3 cellular contexts compared by ENCODE assay signal in the genomic region with DNA sequence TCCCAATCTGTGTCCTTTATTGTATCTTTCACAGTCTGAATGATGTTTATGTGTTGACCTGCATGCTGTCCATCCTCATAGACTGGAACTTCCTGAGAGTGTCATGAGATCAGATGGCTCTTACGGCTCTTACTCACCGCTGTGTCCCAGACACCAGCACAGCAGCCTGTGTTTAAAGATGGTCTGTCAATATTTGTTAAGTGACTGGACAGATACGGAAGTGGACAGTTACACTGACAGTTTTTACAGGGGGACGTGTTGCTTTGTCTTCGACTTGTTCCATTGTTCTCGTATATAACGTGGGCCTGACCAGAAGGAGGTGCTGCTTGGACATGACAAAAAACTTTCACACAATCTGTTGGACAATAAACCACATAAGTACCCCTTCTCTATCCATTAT.
TF ChIP-seq lines count a peak whose summit lies in the region.
"Not testable (repeated sequence)": the region's sequence is repeated elsewhere in the genome, so short reads cannot be mapped to it uniquely, and the experiment has no call there.

No MANE protein-coding gene starts in this region.

TF ChIP-seq in A549, 52 proteins besides CTCF, POLR2A, EP300 and RAD21 (continued from another document):
- TF ChIP-seq FOSL2 (IDR thresholded peaks at IDR 0.05): not testable (repeated sequence)
- TF ChIP-seq FOSL2 (CRISPR knock-in tag; IDR thresholded peaks at IDR 0.05): peak; percentile 57

TF ChIP-seq in K562, 482 proteins besides CTCF, POLR2A, EP300 and RAD21 (continued from another document):
- TF ChIP-seq, protein P1, sequence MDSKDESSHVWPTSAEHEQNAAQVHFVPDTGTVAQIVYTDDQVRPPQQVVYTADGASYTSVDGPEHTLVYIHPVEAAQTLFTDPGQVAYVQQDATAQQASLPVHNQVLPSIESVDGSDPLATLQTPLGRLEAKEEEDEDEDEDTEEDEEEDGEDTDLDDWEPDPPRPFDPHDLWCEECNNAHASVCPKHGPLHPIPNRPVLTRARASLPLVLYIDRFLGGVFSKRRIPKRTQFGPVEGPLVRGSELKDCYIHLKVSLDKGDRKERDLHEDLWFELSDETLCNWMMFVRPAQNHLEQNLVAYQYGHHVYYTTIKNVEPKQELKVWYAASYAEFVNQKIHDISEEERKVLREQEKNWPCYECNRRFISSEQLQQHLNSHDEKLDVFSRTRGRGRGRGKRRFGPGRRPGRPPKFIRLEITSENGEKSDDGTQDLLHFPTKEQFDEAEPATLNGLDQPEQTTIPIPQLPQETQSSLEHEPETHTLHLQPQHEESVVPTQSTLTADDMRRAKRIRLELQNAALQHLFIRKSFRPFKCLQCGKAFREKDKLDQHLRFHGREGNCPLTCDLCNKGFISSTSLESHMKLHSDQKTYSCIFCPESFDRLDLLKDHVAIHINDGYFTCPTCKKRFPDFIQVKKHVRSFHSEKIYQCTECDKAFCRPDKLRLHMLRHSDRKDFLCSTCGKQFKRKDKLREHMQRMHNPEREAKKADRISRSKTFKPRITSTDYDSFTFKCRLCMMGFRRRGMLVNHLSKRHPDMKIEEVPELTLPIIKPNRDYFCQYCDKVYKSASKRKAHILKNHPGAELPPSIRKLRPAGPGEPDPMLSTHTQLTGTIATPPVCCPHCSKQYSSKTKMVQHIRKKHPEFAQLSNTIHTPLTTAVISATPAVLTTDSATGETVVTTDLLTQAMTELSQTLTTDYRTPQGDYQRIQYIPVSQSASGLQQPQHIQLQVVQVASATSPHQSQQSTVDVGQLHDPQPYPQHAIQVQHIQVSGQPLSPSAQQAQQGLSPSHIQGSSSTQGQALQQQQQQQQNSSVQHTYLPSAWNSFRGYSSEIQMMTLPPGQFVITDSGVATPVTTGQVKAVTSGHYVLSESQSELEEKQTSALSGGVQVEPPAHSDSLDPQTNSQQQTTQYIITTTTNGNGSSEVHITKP (IDR thresholded peaks at IDR 0.05; ENCODE audit: partially characterized antibody): peak; percentile 29
TF ChIP-seq in K562: peak in this region for 2; not testable (repeated sequence) for 480.

TF ChIP-seq in HepG2, 621 proteins besides CTCF, POLR2A, EP300 and RAD21 (continued from another document and continues in another):
- TF ChIP-seq ARID4A (CRISPR knock-in tag; IDR thresholded peaks at IDR 0.05; ENCODE audit: borderline replicate concordance) (peak; percentile 20; the same call in 1 of the 2 replicates), ZNF589 (CRISPR knock-in tag; conservative IDR thresholded peaks at IDR 0.05) (peak; percentile 58; the same call in 1 of the 2 replicates), PITX1 (CRISPR knock-in tag; IDR thresholded peaks at IDR 0.05) (peak; percentile 79), HNF1B (CRISPR knock-in tag; IDR thresholded peaks at IDR 0.05) (peak; percentile 91), TEAD3 (CRISPR knock-in tag; optimal IDR thresholded peaks at IDR 0.05; ENCODE audit: borderline replicate concordance) (peak; percentile 59), PHF21A (CRISPR knock-in tag; IDR thresholded peaks at IDR 0.05) (peak; percentile 50; the same call in 1 of the 2 replicates), IRF9 (CRISPR knock-in tag; IDR thresholded peaks at IDR 0.05; ENCODE audit: borderline replicate concordance) (peak; percentile 74; the same call in 1 of the 2 replicates), ATF7 (IDR thresholded peaks at IDR 0.05) (peak; percentile 31; the same call in 1 of the 2 replicates), ELF3 (CRISPR knock-in tag; IDR thresholded peaks at IDR 0.05) (peak; percentile 99), SMC3 (IDR thresholded peaks at IDR 0.05; ENCODE audit: low read length) (peak; percentile 20; the same call in 1 of the 2 replicates), RCOR2 (CRISPR knock-in tag; IDR thresholded peaks at IDR 0.05) (peak; percentile 84), SIX4 (CRISPR knock-in tag; IDR thresholded peaks at IDR 0.05) (peak; percentile 43), STAG1 (CRISPR knock-in tag; IDR thresholded peaks at IDR 0.05) (peak; percentile 34), ZNF335 (CRISPR knock-in tag; IDR thresholded peaks at IDR 0.05) (peak; percentile 36; the same call in 1 of the 2 replicates), YEATS2 (CRISPR knock-in tag; IDR thresholded peaks at IDR 0.05; ENCODE audit: borderline replicate concordance) (peak; percentile 30; the same call in 1 of the 2 replicates), TFDP2 (CRISPR knock-in tag; IDR thresholded peaks at IDR 0.05) (0 out of 2 replicates have a peak, but pooled peaks have one; percentile 21), PBX2 (CRISPR knock-in tag; IDR thresholded peaks at IDR 0.05) (0 out of 2 replicates have a peak, but pooled peaks have one; percentile 19), POGZ (CRISPR knock-in tag; IDR thresholded peaks at IDR 0.05) (peak; percentile 68), SMARCC2 (IDR thresholded peaks at IDR 0.05) (0 out of 2 replicates have a peak, but pooled peaks have one; percentile 17), THRA (CRISPR knock-in tag; IDR thresholded peaks at IDR 0.05; ENCODE audit: borderline replicate concordance) (peak; percentile 85; the same call in 1 of the 2 replicates), ZNF331 (CRISPR knock-in tag; IDR thresholded peaks at IDR 0.05) (0 out of 2 replicates have a peak, but pooled peaks have one; percentile 67), HDAC2 (CRISPR knock-in tag; IDR thresholded peaks at IDR 0.05) (peak; percentile 85; the same call in 1 of the 2 replicates), MIER3 (CRISPR knock-in tag; IDR thresholded peaks at IDR 0.05; ENCODE audit: borderline replicate concordance) (peak; percentile 93; the same call in 1 of the 2 replicates), MIXL1 (CRISPR knock-in tag; IDR thresholded peaks at IDR 0.05) (peak; percentile 96)
- not testable (repeated sequence) for TF ChIP-seq ATF7 (CRISPR knock-in tag; IDR thresholded peaks at IDR 0.05)
- TF ChIP-seq, protein P2, sequence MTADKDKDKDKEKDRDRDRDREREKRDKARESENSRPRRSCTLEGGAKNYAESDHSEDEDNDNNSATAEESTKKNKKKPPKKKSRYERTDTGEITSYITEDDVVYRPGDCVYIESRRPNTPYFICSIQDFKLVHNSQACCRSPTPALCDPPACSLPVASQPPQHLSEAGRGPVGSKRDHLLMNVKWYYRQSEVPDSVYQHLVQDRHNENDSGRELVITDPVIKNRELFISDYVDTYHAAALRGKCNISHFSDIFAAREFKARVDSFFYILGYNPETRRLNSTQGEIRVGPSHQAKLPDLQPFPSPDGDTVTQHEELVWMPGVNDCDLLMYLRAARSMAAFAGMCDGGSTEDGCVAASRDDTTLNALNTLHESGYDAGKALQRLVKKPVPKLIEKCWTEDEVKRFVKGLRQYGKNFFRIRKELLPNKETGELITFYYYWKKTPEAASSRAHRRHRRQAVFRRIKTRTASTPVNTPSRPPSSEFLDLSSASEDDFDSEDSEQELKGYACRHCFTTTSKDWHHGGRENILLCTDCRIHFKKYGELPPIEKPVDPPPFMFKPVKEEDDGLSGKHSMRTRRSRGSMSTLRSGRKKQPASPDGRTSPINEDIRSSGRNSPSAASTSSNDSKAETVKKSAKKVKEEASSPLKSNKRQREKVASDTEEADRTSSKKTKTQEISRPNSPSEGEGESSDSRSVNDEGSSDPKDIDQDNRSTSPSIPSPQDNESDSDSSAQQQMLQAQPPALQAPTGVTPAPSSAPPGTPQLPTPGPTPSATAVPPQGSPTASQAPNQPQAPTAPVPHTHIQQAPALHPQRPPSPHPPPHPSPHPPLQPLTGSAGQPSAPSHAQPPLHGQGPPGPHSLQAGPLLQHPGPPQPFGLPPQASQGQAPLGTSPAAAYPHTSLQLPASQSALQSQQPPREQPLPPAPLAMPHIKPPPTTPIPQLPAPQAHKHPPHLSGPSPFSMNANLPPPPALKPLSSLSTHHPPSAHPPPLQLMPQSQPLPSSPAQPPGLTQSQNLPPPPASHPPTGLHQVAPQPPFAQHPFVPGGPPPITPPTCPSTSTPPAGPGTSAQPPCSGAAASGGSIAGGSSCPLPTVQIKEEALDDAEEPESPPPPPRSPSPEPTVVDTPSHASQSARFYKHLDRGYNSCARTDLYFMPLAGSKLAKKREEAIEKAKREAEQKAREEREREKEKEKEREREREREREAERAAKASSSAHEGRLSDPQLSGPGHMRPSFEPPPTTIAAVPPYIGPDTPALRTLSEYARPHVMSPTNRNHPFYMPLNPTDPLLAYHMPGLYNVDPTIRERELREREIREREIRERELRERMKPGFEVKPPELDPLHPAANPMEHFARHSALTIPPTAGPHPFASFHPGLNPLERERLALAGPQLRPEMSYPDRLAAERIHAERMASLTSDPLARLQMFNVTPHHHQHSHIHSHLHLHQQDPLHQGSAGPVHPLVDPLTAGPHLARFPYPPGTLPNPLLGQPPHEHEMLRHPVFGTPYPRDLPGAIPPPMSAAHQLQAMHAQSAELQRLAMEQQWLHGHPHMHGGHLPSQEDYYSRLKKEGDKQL (CRISPR knock-in tag; IDR thresholded peaks at IDR 0.05; ENCODE audit: low read depth): peak; percentile 70; the same call in 1 of the 2 replicates
